27 cellular contexts compared by ENCODE assay signal in genomic region chr11:105443623-105444022, GRCh38.
"Had no signal": no experiment of that assay in that cellular context is flagged by ENCODE, and none has a peak within 500 bp of the region (broad histone marks: within the 10 kb centered on the region; RNA-seq: fewer than 3 reads in every experiment).

No MANE protein-coding gene starts in this region.

- H3K4me1 ChIP-seq: heart left ventricle, left ventricle myocardium inferior, pancreas, prostate gland, stomach, testis, thyroid gland, transverse colon, uterus had no signal

- H3K4me3 Mint-ChIP-seq: immature natural killer cell; mesothelial cell of epicardium; naive B cell; natural killer cell treated with Interleukin-12 subunit alpha and Interleukin-12 subunit beta and Interleukin-15 and Interleukin-18, amount 100 ng/mL, for 72 hours; stimulated activated naive B cell treated with anti-CD40 and anti-IgM and Interleukin-4, amounts not matched to agents 10 μg/mL and 1 μg/mL and 100 μg/mL, for 72 hours had no signal

- H3K36me3 ChIP-seq: heart left ventricle, left ventricle myocardium inferior, pancreas, prostate gland, stomach, thyroid gland, transverse colon, uterus had no signal

- H3K27me3 ChIP-seq: heart left ventricle, pancreas, stomach, testis, thyroid gland, transverse colon, uterus had no signal

- H3K36me3 Mint-ChIP-seq: immature natural killer cell; naive B cell; natural killer cell treated with Interleukin-12 subunit alpha and Interleukin-12 subunit beta and Interleukin-15 and Interleukin-18, amount 100 ng/mL, for 72 hours; stimulated activated naive B cell treated with anti-CD40 and anti-IgM and Interleukin-4, amounts not matched to agents 10 μg/mL and 1 μg/mL and 100 μg/mL, for 72 hours had no signal

- DNase-seq: hypothalamus; immature natural killer cell; kidney; left colon; left ventricle myocardium inferior; mesendoderm; naive B cell; pancreas; posterior cingulate gyrus; retina; right cardiac atrium; stimulated activated CD4-positive, alpha-beta T cell treated with anti-CD3 and anti-CD28 coated beads, Interleukin-4, amount 100 ng/mL, for 24 hours; stimulated activated naive B cell treated with anti-CD40 and anti-IgM and Interleukin-4, amounts not matched to agents 10 μg/mL and 1 μg/mL and 100 μg/mL, for 72 hours; stimulated activated naive CD8-positive, alpha-beta T cell treated with anti-CD3 and anti-CD28 coated beads, Interleukin-15, Interleukin-2, amounts not matched to agents 100 U/mL and 50 U/mL, for 24 hours; stomach; testis; thyroid gland; transverse colon; uterus had no signal

- H3K27ac ChIP-seq: heart left ventricle, left ventricle myocardium inferior, pancreas, prostate gland, skin epidermis, stomach, testis, thyroid gland, transverse colon, uterus had no signal

- H3K9me3 ChIP-seq: pancreas, prostate gland, testis, thyroid gland had no signal

- FAIRE-seq: islet of Langerhans, kidney, pancreas had no signal

- H3K27ac Mint-ChIP-seq: immature natural killer cell; mesothelial cell of epicardium; naive B cell; natural killer cell treated with Interleukin-12 subunit alpha and Interleukin-12 subunit beta and Interleukin-15 and Interleukin-18, amount 100 ng/mL, for 72 hours; stimulated activated naive B cell treated with anti-CD40 and anti-IgM and Interleukin-4, amounts not matched to agents 10 μg/mL and 1 μg/mL and 100 μg/mL, for 72 hours had no signal

- ATAC-seq: heart left ventricle; left colon; natural killer cell treated with Interleukin-12 subunit alpha and Interleukin-12 subunit beta and Interleukin-15 and Interleukin-18, amount 100 ng/mL, for 72 hours; pancreas; right cardiac atrium; sciatic nerve; stimulated activated naive B cell treated with anti-CD40 and anti-IgM and Interleukin-4, amounts not matched to agents 10 μg/mL and 1 μg/mL and 100 μg/mL, for 72 hours; stimulated activated naive CD8-positive, alpha-beta T cell treated with anti-CD3 and anti-CD28 coated beads, Interleukin-15, Interleukin-2, amounts not matched to agents 100 U/mL and 50 U/mL, for 24 hours had no signal

- H3K4me1 Mint-ChIP-seq: immature natural killer cell, mesothelial cell of epicardium, naive B cell had no signal

- H3K27me3 Mint-ChIP-seq: naive B cell; natural killer cell treated with Interleukin-12 subunit alpha and Interleukin-12 subunit beta and Interleukin-15 and Interleukin-18, amount 100 ng/mL, for 72 hours; stimulated activated naive B cell treated with anti-CD40 and anti-IgM and Interleukin-4, amounts not matched to agents 10 μg/mL and 1 μg/mL and 100 μg/mL, for 72 hours had no signal

- H3K4me3 ChIP-seq: heart left ventricle, left ventricle myocardium inferior, lung, pancreas, prostate gland, skin epidermis, stomach, testis, thyroid gland, transverse colon, uterus had no signal
